ENCODE assay signal across 16 cellular contexts in genomic region chr2:8006626-8007025, GRCh38.
"Had no signal": no experiment of that assay in that cellular context is flagged by ENCODE, and none has a peak within 500 bp of the region (broad histone marks: within the 10 kb centered on the region; RNA-seq: fewer than 3 reads in every experiment).

No MANE protein-coding gene starts in this region.

- DNase-seq: activated B cell treated with CpG ODN at 0.5 μM for 24 hours; activated CD4-positive, alpha-beta T cell treated with anti-CD3 and anti-CD28 coated beads for 48 hours; activated naive CD4-positive, alpha-beta T cell treated with anti-CD3 and anti-CD28 coated beads for 36 hours; activated naive CD8-positive, alpha-beta T cell treated with anti-CD3 and anti-CD28 coated beads, Interleukin-2, amount 50 U/mL, for 24 hours; activated T-cell treated with anti-CD3 and anti-CD28 coated beads for 4 hours; heart left ventricle; immature natural killer cell; mucosa of descending colon; naive thymus-derived CD4-positive, alpha-beta T cell; posterior cingulate gyrus; retina; stimulated activated CD4-positive, alpha-beta T cell treated with anti-CD3 and anti-CD28 coated beads, Interleukin-2, amount 100 ng/mL, for 48 hours; tibial artery had no signal

- ATAC-seq: activated naive CD8-positive, alpha-beta T cell treated with anti-CD3 and anti-CD28 coated beads, Interleukin-2, amount 50 U/mL, for 24 hours; heart left ventricle; mucosa of descending colon; naive thymus-derived CD4-positive, alpha-beta T cell; stimulated activated memory B cell treated with anti-CD40 and anti-IgM and Interleukin-4, amounts not matched to agents 10 μg/mL and 1 μg/mL and 100 μg/mL, for 72 hours had no signal

- H3K4me3 ChIP-seq: ascending aorta, heart left ventricle, mucosa of descending colon, tibial artery had no signal

- H3K27ac Mint-ChIP-seq: activated B cell treated with CpG ODN at 0.5 μM for 24 hours; activated naive CD4-positive, alpha-beta T cell treated with anti-CD3 and anti-CD28 coated beads for 36 hours; activated naive CD8-positive, alpha-beta T cell treated with anti-CD3 and anti-CD28 coated beads, Interleukin-2, amount 50 U/mL, for 24 hours; activated T-helper 2 cell treated with anti-CD3 and anti-CD28 coated beads, Interferon-gamma antibody, Interleukin-2, Interleukin-4, amounts not matched to agents 10 μg/mL and 5 μg/mL and 100 μg/mL, durations not matched to agents 14 hours and 24 hours and 36 hours; stimulated activated memory B cell treated with anti-CD40 and anti-IgM and Interleukin-4, amounts not matched to agents 10 μg/mL and 1 μg/mL and 100 μg/mL, for 72 hours had no signal

- H3K9me3 Mint-ChIP-seq: activated B cell treated with CpG ODN at 0.5 μM for 24 hours; activated naive CD4-positive, alpha-beta T cell treated with anti-CD3 and anti-CD28 coated beads for 36 hours; activated naive CD8-positive, alpha-beta T cell treated with anti-CD3 and anti-CD28 coated beads, Interleukin-2, amount 50 U/mL, for 24 hours; activated T-helper 2 cell treated with anti-CD3 and anti-CD28 coated beads, Interferon-gamma antibody, Interleukin-2, Interleukin-4, amounts not matched to agents 10 μg/mL and 5 μg/mL and 100 μg/mL, durations not matched to agents 14 hours and 24 hours and 36 hours; immature natural killer cell; stimulated activated memory B cell treated with anti-CD40 and anti-IgM and Interleukin-4, amounts not matched to agents 10 μg/mL and 1 μg/mL and 100 μg/mL, for 72 hours had no signal

- H3K4me3 Mint-ChIP-seq: activated B cell treated with CpG ODN at 0.5 μM for 24 hours; activated naive CD4-positive, alpha-beta T cell treated with anti-CD3 and anti-CD28 coated beads for 36 hours; activated naive CD8-positive, alpha-beta T cell treated with anti-CD3 and anti-CD28 coated beads, Interleukin-2, amount 50 U/mL, for 24 hours; immature natural killer cell; naive thymus-derived CD4-positive, alpha-beta T cell; stimulated activated memory B cell treated with anti-CD40 and anti-IgM and Interleukin-4, amounts not matched to agents 10 μg/mL and 1 μg/mL and 100 μg/mL, for 72 hours had no signal

- H3K36me3 Mint-ChIP-seq: stimulated activated memory B cell treated with anti-CD40 and anti-IgM and Interleukin-4, amounts not matched to agents 10 μg/mL and 1 μg/mL and 100 μg/mL, for 72 hours had no signal

- H3K27me3 Mint-ChIP-seq: activated naive CD8-positive, alpha-beta T cell treated with anti-CD3 and anti-CD28 coated beads, Interleukin-2, amount 50 U/mL, for 24 hours; naive thymus-derived CD4-positive, alpha-beta T cell had no signal

- H3K4me1 Mint-ChIP-seq: activated B cell treated with CpG ODN at 0.5 μM for 24 hours had no signal
